ENCODE assay signal across 8 cellular contexts in genomic region chr15:34342737-34343575, GRCh38. TPM values are rescaled to one million over a fixed set of nuclear protein-coding genes. Genes with fewer than 3 reads are reported as not detected.
DNase-seq lines count a peak whose midpoint lies in the region; ATAC-seq, FAIRE-seq and TF ChIP-seq lines count a peak whose summit lies in the region.

TSS of gene NOP10 (minus strand) at chr15:34343136. CDS start at chr15:34343073, 63 bp downstream.
A gene with protein sequence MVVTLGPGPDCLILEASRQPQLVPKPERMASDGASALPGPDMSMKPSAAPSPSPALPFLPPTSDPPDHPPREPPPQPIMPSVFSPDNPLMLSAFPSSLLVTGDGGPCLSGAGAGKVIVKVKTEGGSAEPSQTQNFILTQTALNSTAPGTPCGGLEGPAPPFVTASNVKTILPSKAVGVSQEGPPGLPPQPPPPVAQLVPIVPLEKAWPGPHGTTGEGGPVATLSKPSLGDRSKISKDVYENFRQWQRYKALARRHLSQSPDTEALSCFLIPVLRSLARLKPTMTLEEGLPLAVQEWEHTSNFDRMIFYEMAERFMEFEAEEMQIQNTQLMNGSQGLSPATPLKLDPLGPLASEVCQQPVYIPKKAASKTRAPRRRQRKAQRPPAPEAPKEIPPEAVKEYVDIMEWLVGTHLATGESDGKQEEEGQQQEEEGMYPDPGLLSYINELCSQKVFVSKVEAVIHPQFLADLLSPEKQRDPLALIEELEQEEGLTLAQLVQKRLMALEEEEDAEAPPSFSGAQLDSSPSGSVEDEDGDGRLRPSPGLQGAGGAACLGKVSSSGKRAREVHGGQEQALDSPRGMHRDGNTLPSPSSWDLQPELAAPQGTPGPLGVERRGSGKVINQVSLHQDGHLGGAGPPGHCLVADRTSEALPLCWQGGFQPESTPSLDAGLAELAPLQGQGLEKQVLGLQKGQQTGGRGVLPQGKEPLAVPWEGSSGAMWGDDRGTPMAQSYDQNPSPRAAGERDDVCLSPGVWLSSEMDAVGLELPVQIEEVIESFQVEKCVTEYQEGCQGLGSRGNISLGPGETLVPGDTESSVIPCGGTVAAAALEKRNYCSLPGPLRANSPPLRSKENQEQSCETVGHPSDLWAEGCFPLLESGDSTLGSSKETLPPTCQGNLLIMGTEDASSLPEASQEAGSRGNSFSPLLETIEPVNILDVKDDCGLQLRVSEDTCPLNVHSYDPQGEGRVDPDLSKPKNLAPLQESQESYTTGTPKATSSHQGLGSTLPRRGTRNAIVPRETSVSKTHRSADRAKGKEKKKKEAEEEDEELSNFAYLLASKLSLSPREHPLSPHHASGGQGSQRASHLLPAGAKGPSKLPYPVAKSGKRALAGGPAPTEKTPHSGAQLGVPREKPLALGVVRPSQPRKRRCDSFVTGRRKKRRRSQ (plus strand): TSS chr15:34343315. CDS start chr15:34343697, 382 bp downstream.

- H3K4me3 Mint-ChIP-seq in T-cell: no peak within 1 kb of the TSS

- peaks cover 15% of the 10 kb centered on the region for H3K36me3 Mint-ChIP-seq in T-cell

- H3K9me3 ChIP-seq in right atrium auricular region (no peaks in the 10 kb centered on the region), uterus (no peaks in the 10 kb centered on the region)

- FAIRE-seq in GM12892 (lab: Jason Lieb, UNC): peak; percentile 95

- peak within 1 kb of the TSS; percentile 88 to 90 for H3K27ac ChIP-seq in right atrium auricular region
- H3K27ac ChIP-seq in uterus: peak within 1 kb of the TSS; percentile 83 to 87

- ATAC-seq in HG02852 (IDR thresholded peaks at IDR 0.05; ENCODE audit: unreplicated experiment) (peak; percentile 92), T-cell (replicated peaks in 1 of 4) (peak; percentile 85 to 89 (median 86))

- H3K9me3 Mint-ChIP-seq in T-cell: no peaks in the 10 kb centered on the region

- POLR2A ChIA-PET in T-cell (lab: Charles Lee): interaction anchor here (0.7 to 1.5 kb wide), 5 partner anchors 14 to 241 kb away, joined by 4 to 16 read pairs (median 8); partner anchors contain the start of genes EMC7 (in 1 of the 2), LPCAT4 (in 1 of the 2) and PGBD4 (in 1 of the 2)

- peak within 1 kb of the TSS; percentile 68 to 76 for H3K27ac Mint-ChIP-seq in T-cell

- H3K27me3 ChIP-seq in right atrium auricular region (no peaks in the 10 kb centered on the region), uterus (no peaks in the 10 kb centered on the region)

- peak within 1 kb of the TSS; percentile 78 to 86 for H3K4me3 ChIP-seq in right atrium auricular region
- peak within 1 kb of the TSS; percentile 55 to 88 for H3K4me3 ChIP-seq in uterus

- DNase-seq in GM12892 (ENCODE audit: insufficient read length): peak; percentile 66
- peak; percentile 83 for DNase-seq in NCI-H146 (lab: John Stamatoyannopoulos, UW)
- DNase-seq in T-cell: peak; percentile 78 to 93 (median 88)
- peak; percentile 76 for DNase-seq in amniotic stem cell (lab: John Stamatoyannopoulos, UW)
- peak; percentile 95 for DNase-seq in right atrium auricular region (ENCODE audit: low spot score)
- peak; percentile 86 for DNase-seq in pulmonary artery endothelial cell (ENCODE audit: low read depth, low spot score)
- DNase-seq in uterus: peak; percentile 90 to 92

- intact Hi-C loops in uterus (cut with DNase I; ENCODE audit: low total_unique reads): no loop called here

- peaks cover 11 to 29% (median 28%) of the 10 kb centered on the region in 3 donors for H3K4me1 Mint-ChIP-seq in T-cell

- no peaks in the 10 kb centered on the region for H3K27me3 Mint-ChIP-seq in T-cell

- TF ChIP-seq CTCF in right atrium auricular region (IDR thresholded peaks at IDR 0.05) (peak; percentile 95), uterus (IDR thresholded peaks at IDR 0.05) (peak; percentile 87 to 96 (median 94))

- CTCF ChIA-PET in T-cell (lab: Charles Lee): interaction anchor here (0.7 to 2.9 kb wide), 10 partner anchors 10 to 102 kb away, joined by 3 to 24 read pairs (median 4); partner anchors contain the start of gene LPCAT4 (in 1 of the 2)

- peaks cover 12% of the 10 kb centered on the region for H3K36me3 ChIP-seq in right atrium auricular region
- H3K36me3 ChIP-seq in uterus: no peaks in the 10 kb centered on the region

- peaks cover 0 to 22% of the 10 kb centered on the region in 2 donors for H3K4me1 ChIP-seq in right atrium auricular region
- H3K4me1 ChIP-seq in uterus: no peaks in the 10 kb centered on the region

- peak; percentile 94 for TF ChIP-seq POLR2A in GM12892 (IDR thresholded peaks at IDR 0.05; ENCODE audit: low read depth, low read length)
- peak; percentile 42 to 54 for TF ChIP-seq POLR2A in uterus (IDR thresholded peaks at IDR 0.05)

RNA-seq across cellular contexts. Expression of gene NOP10, which starts in this region (rescaled TPM):
- polyA plus RNA-seq in GM12892 (2012; ENCODE audit: missing spikeins): 274 TPM
- total RNA-seq in T-cell: 10 to 100 TPM; 38.2 to 88.9 (median 68.8) TPM
- total RNA-seq in right atrium auricular region: 100 to 1,000 TPM; 115 to 120 TPM
- total RNA-seq in pulmonary artery endothelial cell: 186 and 277 TPM in 2 replicates
- 10 to 100 TPM; 56.9 to 78.8 (median 72.3) TPM for total RNA-seq in uterus

RNA-seq across cellular contexts. Expression of the second gene that starts in this region (rescaled TPM):
- not detected for polyA plus RNA-seq in GM12892 (2012; ENCODE audit: missing spikeins)
- not detected for total RNA-seq in T-cell
- total RNA-seq in right atrium auricular region: not detected
- not detected in 2 replicates for total RNA-seq in pulmonary artery endothelial cell
- not detected for total RNA-seq in uterus

Comparison
In these comparisons a context has a peak if more than half of its experiments do, and no peak if none do; other contexts are left out.
1. Peak in every context shown above with its lines: DNase-seq, ATAC-seq, H3K4me3 ChIP-seq and H3K27ac ChIP-seq.